Comparison of ENCODE assay signal across 17 cellular contexts in genomic region chr4:88001871-88002270, GRCh38. TPM values are rescaled to one million over a fixed set of nuclear protein-coding genes. Genes with fewer than 3 reads are reported as not detected.
DNase-seq lines count a peak whose midpoint lies in the region; ATAC-seq and TF ChIP-seq lines count a peak whose summit lies in the region.
"Had no signal": no experiment of that assay in that cellular context is flagged by ENCODE, and none has a peak within 500 bp of the region (broad histone marks: within the 10 kb centered on the region; RNA-seq: fewer than 3 reads in every experiment).

No MANE protein-coding gene starts in this region.

- H3K36me3 ChIP-seq in left lung (no peaks in the 10 kb centered on the region), suprapubic skin (no peaks in the 10 kb centered on the region), aorta (ENCODE audit: control insufficient read depth in 1 of 2, insufficient read depth in 2 of 2, low read length in 1 of 2) (no peaks in the 10 kb centered on the region)

- H3K4me3 Mint-ChIP-seq in HFFc6, result no peak overlapping the region
- H3K4me3 Mint-ChIP-seq: CD14-positive monocyte; CD8-positive, alpha-beta T cell; H9 had no signal

- ATAC-seq in left lung (peak; percentile 12), aorta (ENCODE audit: low FRiP score) (no peak), HG03520 (IDR thresholded peaks at IDR 0.05; ENCODE audit: unreplicated experiment) (no peak)
- ATAC-seq: A549; CD8-positive, alpha-beta T cell; HepG2 had no signal

- peaks cover 2 to 3% of the 10 kb centered on the region in 2 donors for H3K4me1 ChIP-seq in left lung
- H3K4me1 ChIP-seq in suprapubic skin, result peaks cover 7% of the 10 kb centered on the region
- H3K4me1 ChIP-seq in aorta (ENCODE audit: control insufficient read depth in 1 of 2, insufficient read depth in 2 of 2, low read length in 2 of 2), result peaks cover 4 to 5% of the 10 kb centered on the region in 2 donors

- no peak for TF ChIP-seq CTCF in HFFc6 (IDR thresholded peaks at IDR 0.05)
- TF ChIP-seq CTCF in left lung (IDR thresholded peaks at IDR 0.05), result no peak
- no peak for TF ChIP-seq CTCF in suprapubic skin (IDR thresholded peaks at IDR 0.05)
- TF ChIP-seq CTCF in GM10248 (IDR thresholded peaks at IDR 0.05; ENCODE audit: control extremely low read depth, extremely low read depth, low read depth, missing control alignments), result no peak

- no peak for DNase-seq in HFFc6
- DNase-seq in left lung, result no peak
- no peak for DNase-seq in suprapubic skin (ENCODE audit: low spot score in 2 of 2)
- DNase-seq in aorta, result no peak
- DNase-seq in putamen (ENCODE audit: low spot score), result no peak
- DNase-seq in GM10248 (ENCODE audit: extremely low spot score), result no peak
- DNase-seq: CD8-positive, alpha-beta T cell; COR-L47; DMS153; DMS79 treated with DMSO at 0.1 percent for 48 hours; EL; GOT3; H9 had no signal

- 82% methylated on average over 3 of the region's 3 CpGs for WGBS in suprapubic skin
- 3 to 10% methylated on average over 3 of the region's 3 CpGs for WGBS in aorta, 2 donors

- POLR2A ChIA-PET in GM10248 (lab: Yijun Ruan, JAX), result no interaction called here

- no peaks in the 10 kb centered on the region for H3K9me3 Mint-ChIP-seq in HFFc6
- H3K9me3 Mint-ChIP-seq: CD8-positive, alpha-beta T cell; H9 had no signal

- no peaks in the 10 kb centered on the region for H3K27me3 Mint-ChIP-seq in HFFc6 (ENCODE audit: insufficient read depth)

- H3K27ac ChIP-seq in left lung (no peak overlapping the region), suprapubic skin (peak overlapping the region; percentile 31), aorta (ENCODE audit: low read depth in 1 of 2, low read length in 2 of 2) (peak overlapping the region; percentile 55 to 72)
- H3K27ac ChIP-seq: A549 had no signal

- TF ChIP-seq EP300 in suprapubic skin (IDR thresholded peaks at IDR 0.05), result no peak

- H3K36me3 Mint-ChIP-seq in HFFc6 (ENCODE audit: low read depth), result no peaks in the 10 kb centered on the region
- H3K36me3 Mint-ChIP-seq: CD8-positive, alpha-beta T cell had no signal

- peaks cover 52% of the 10 kb centered on the region for H3K4me1 Mint-ChIP-seq in HFFc6 (ENCODE audit: low read depth)

- intact Hi-C loops in left lung (cut with DNase I) (no loop called here), aorta (cut with DNase I) (loop anchor here in 1 of 2 donors (10.0 kb wide), 1 partner anchor 467 kb away; no protein-coding TSS in a partner anchor)

- H3K4me3 ChIP-seq in left lung (no peak overlapping the region), suprapubic skin (no peak overlapping the region), aorta (ENCODE audit: low read length in 2 of 2) (peak overlapping the region in 1 of 2 donors; percentile 4)
- H3K4me3 ChIP-seq: A549 had no signal

- no peaks in the 10 kb centered on the region for H3K27me3 ChIP-seq in left lung
- H3K27me3 ChIP-seq in suprapubic skin, result no peaks in the 10 kb centered on the region
- H3K27me3 ChIP-seq in aorta (ENCODE audit: control insufficient read depth in 1 of 2, insufficient read depth in 2 of 2, low read length in 1 of 2), result no peaks in the 10 kb centered on the region

- H3K27ac Mint-ChIP-seq in HFFc6, result peak overlapping the region; percentile 96
- H3K27ac Mint-ChIP-seq: CD14-positive monocyte; CD8-positive, alpha-beta T cell; H9 had no signal

- CTCF ChIA-PET in GM10248 (lab: Yijun Ruan, JAX), result interaction anchor here (1.1 to 2.5 kb wide), 7 partner anchors 8 to 31 kb away, joined by 3 to 9 read pairs (median 6); no protein-coding TSS in a partner anchor

- TF ChIP-seq POLR2A in suprapubic skin (IDR thresholded peaks at IDR 0.05), result no peak

- H3K9me3 ChIP-seq in left lung (no peaks in the 10 kb centered on the region), suprapubic skin (no peaks in the 10 kb centered on the region), aorta (ENCODE audit: control insufficient read depth, low read length) (no peaks in the 10 kb centered on the region)
- H3K9me3 ChIP-seq: A549 had no signal

RNA-seq across cellular contexts. Expression of gene PKD2, which starts 5.6 kb away (rescaled TPM):
- 100 to 1,000 TPM in 1 of 6 experiments, 10 to 100 TPM in 5; 67.8 to 103 (median 70.4) TPM for total RNA-seq in HFFc6 (2021; fragmentation: NEBNext Ultra II Directional; extraction: Animal tissue kit (Norgen Biotek cat#: 25700))
- total RNA-seq in left lung (10 to 100 TPM; 22.6 to 28.8 TPM), suprapubic skin (10 to 100 TPM; 10.8 to 36.7 (median 18.2) TPM), aorta (100 to 1,000 TPM; 132 to 311 TPM)
- polyA plus RNA-seq in aorta, result 10 to 100 TPM; 62.7 to 87.3 TPM

RNA-seq across cellular contexts. Expression of gene SPP1, which starts 26.4 kb away (rescaled TPM):
- total RNA-seq in HFFc6 (2021; fragmentation: NEBNext Ultra II Directional; extraction: Animal tissue kit (Norgen Biotek cat#: 25700)), result 10 to 100 TPM in 1 of 6 experiments, 1 to 10 TPM in 5; 5.9 to 10.8 (median 7.1) TPM
- total RNA-seq in left lung, result 10 to 100 TPM; 37.6 to 55.5 TPM
- 10 to 100 TPM in 1 of 4 donors, 1 to 10 TPM in 2, not detected in 1; 2.0 to 11.3 (median 2.9) TPM for total RNA-seq in suprapubic skin
- total RNA-seq in aorta, result 100 to 1,000 TPM; 180 to 199 TPM
- polyA plus RNA-seq in aorta, result 10 to 100 TPM in 1 of 2 donors, 1 to 10 TPM in 1; 3.7 to 89.2 TPM
- total RNA-seq: CD8-positive, alpha-beta T cell had no signal
- polyA plus RNA-seq: CD14-positive monocyte had no signal

Comparison
In these comparisons a context has a peak if more than half of its experiments do, and no peak if none do; other contexts are left out.
1. H3K27ac ChIP-seq: peak in suprapubic skin (single experiment) and aorta (2 of 2); none in left lung (0 of 2).